In the genomic region with DNA sequence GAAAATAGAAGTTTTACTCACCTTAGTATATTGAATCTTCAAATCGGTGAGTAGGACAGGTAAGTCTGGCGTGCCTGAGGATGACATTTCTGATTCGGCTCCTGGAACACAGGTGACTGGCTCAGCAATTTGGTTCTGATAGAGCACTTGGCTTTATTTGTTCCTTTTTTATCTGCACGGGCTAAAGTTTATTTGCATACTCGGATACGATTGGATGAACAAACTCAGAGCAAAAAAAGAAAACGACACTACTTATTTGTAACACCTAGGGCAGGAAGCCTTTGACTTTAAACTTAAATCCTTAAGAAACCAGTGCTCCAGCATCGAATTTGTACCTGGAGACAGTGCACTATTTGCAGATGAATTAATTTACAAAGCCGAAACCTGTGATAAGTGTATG, we compare ENCODE assay signal across 9 cellular contexts. TPM values are rescaled to one million over a fixed set of nuclear protein-coding genes. Genes with fewer than 3 reads are reported as not detected.
A peak's percentile ranks its signal among the peaks of the same experiment; 100 is the strongest.
DNase-seq lines count a peak whose midpoint lies in the region; ATAC-seq and TF ChIP-seq lines count a peak whose summit lies in the region.
"Had no signal": no experiment of that assay in that cellular context is flagged by ENCODE, and none has a peak within 500 bp of the region (broad histone marks: within the 10 kb centered on the region; RNA-seq: fewer than 3 reads in every experiment).

Gene ALDH1A1 (minus strand): TSS at position 140 of the 400 bp plus-strand sequence. CDS start 53 bp downstream, at position 87.

- peaks cover 3% of the 10 kb centered on the region for H3K9me3 Mint-ChIP-seq in endodermal cell

- H3K36me3 ChIP-seq in A673 (ENCODE audit: insufficient read depth, low read length, poor library complexity, severe bottlenecking): no peaks in the 10 kb centered on the region
- H3K36me3 ChIP-seq in endodermal cell (ENCODE audit: control insufficient read depth, insufficient read depth, low read length): no peaks in the 10 kb centered on the region
- H3K36me3 ChIP-seq in muscle layer of colon (ENCODE audit: insufficient read depth, low read length): no peaks in the 10 kb centered on the region

- H3K9me3 ChIP-seq in A673 (ENCODE audit: low read depth, low read length, poor library complexity, severe bottlenecking) (no peaks in the 10 kb centered on the region), endodermal cell (ENCODE audit: control insufficient read depth, low read length) (peaks cover 1% of the 10 kb centered on the region), muscle layer of colon (ENCODE audit: low read length) (no peaks in the 10 kb centered on the region)

- intact Hi-C loops in A673 (cut with micrococcal nuclease; ENCODE audit: unreplicated experiment): no loop called here

- DNase-seq in A673 (ENCODE audit: low spot score) (peak; percentile 22), NCI-H1417 (lab: John Stamatoyannopoulos, UW) (peak; percentile 22 to 73 (median 45)), endodermal cell (no peak), NCI-H82 treated with DMSO at 0.1 percent for 48 hours (lab: John Stamatoyannopoulos, UW; ENCODE audit: unreplicated experiment) (no peak), C1 segment of cervical spinal cord (lab: John Stamatoyannopoulos, UW) (no peak), GM20000 (ENCODE audit: low spot score) (no peak)
- DNase-seq: CD4-positive, CD25-positive, alpha-beta regulatory T cell had no signal

- no peaks in the 10 kb centered on the region for H3K27me3 ChIP-seq in A673 (replicated peaks; ENCODE audit: insufficient read depth, low read depth, low read length, poor library complexity)
- H3K27me3 ChIP-seq in endodermal cell (ENCODE audit: control insufficient read depth, insufficient read depth, low read length, poor library complexity, severe bottlenecking): peaks cover 16% of the 10 kb centered on the region
- no peaks in the 10 kb centered on the region for H3K27me3 ChIP-seq in muscle layer of colon (ENCODE audit: control insufficient read depth in 1 of 2, insufficient read depth in 2 of 2, low read length in 2 of 2)

- no peak for TF ChIP-seq CTCF in A673 (conservative IDR thresholded peaks at IDR 0.05; ENCODE audit: low read depth, low read length)
- TF ChIP-seq CTCF in endodermal cell (conservative IDR thresholded peaks at IDR 0.05): no peak
- TF ChIP-seq CTCF in GM20000 (IDR thresholded peaks at IDR 0.05; ENCODE audit: extremely low read depth, missing control alignments): no peak

- H3K9ac ChIP-seq in endodermal cell (ENCODE audit: extremely low read depth, low read length, poor library complexity, severe bottlenecking) (no peak within 1 kb of the TSS), muscle layer of colon (ENCODE audit: low read length) (peak within 1 kb of the TSS; percentile 72)

- CTCF ChIA-PET in A673 (lab: Charles Lee): no interaction called here

- peak within 1 kb of the TSS; percentile 25 for H3K27ac ChIP-seq in A673 (ENCODE audit: low read depth, low read length, poor library complexity, severe bottlenecking)
- no peak within 1 kb of the TSS for H3K27ac ChIP-seq in endodermal cell (ENCODE audit: low read depth, low read length)
- H3K27ac ChIP-seq in muscle layer of colon (ENCODE audit: low read depth, low read length): peak within 1 kb of the TSS; percentile 86

- peaks cover 36% of the 10 kb centered on the region for H3K4me1 Mint-ChIP-seq in endodermal cell
- H3K4me1 Mint-ChIP-seq: CD4-positive, CD25-positive, alpha-beta regulatory T cell had no signal

- H3K4me3 ChIP-seq in A673 (ENCODE audit: low read depth, low read length, poor library complexity, severe bottlenecking) (peak within 1 kb of the TSS; percentile 8), endodermal cell (ENCODE audit: low read length) (no peak within 1 kb of the TSS), muscle layer of colon (ENCODE audit: low read depth in 1 of 2, low read length in 2 of 2) (peak within 1 kb of the TSS; percentile 44 to 70)

- BruUV-seq in A673 (replicated peaks; lab: Mats Ljungman, UMichigan): no TSS peak

- H3K4me3 Mint-ChIP-seq in endodermal cell: no peak within 1 kb of the TSS

- H3K27ac Mint-ChIP-seq in endodermal cell: peak within 1 kb of the TSS; percentile 75
- H3K27ac Mint-ChIP-seq: CD4-positive, CD25-positive, alpha-beta regulatory T cell had no signal

- H3K4me1 ChIP-seq in A673 (ENCODE audit: insufficient read depth, low read length, poor library complexity, severe bottlenecking) (peaks cover 15% of the 10 kb centered on the region), endodermal cell (ENCODE audit: control insufficient read depth, insufficient read depth, low read length) (peaks cover 11% of the 10 kb centered on the region), muscle layer of colon (ENCODE audit: insufficient read depth, low read length) (peaks cover 18% of the 10 kb centered on the region)

- no peak for ATAC-seq in HG03196 (IDR thresholded peaks at IDR 0.05; ENCODE audit: unreplicated experiment)

- 65 to 73% methylated on average over 9 of the region's 9 CpGs for WGBS in endodermal cell (ENCODE audit: insufficient coverage in 1 of 2, insufficient read length in 1 of 2), 2 experiments

- H3K27me3 Mint-ChIP-seq in endodermal cell (ENCODE audit: insufficient read depth): peaks cover 5% of the 10 kb centered on the region

- POLR2A ChIA-PET in A673 (lab: Charles Lee; ENCODE audit: low non-redundant PET): no interaction called here

- H3K36me3 Mint-ChIP-seq in endodermal cell (ENCODE audit: low read depth): no peaks in the 10 kb centered on the region
- H3K36me3 Mint-ChIP-seq: CD4-positive, CD25-positive, alpha-beta regulatory T cell had no signal

RNA-seq across cellular contexts. Expression of gene ALDH1A1, which starts in this region (rescaled TPM):
- total RNA-seq in A673 (2021) (8.7 and 8.8 TPM in 2 replicates), endodermal cell (1 to 10 TPM; 3.5 to 4.6 TPM)
- 1.8 TPM for polyA plus RNA-seq in endodermal cell (2013, experiment 1 of 2)
- polyA plus RNA-seq in endodermal cell (2013, experiment 2 of 2): 1.2 TPM

Comparison
In these comparisons a context has a peak if more than half of its experiments do, and no peak if none do; other contexts are left out.
1. DNase-seq: peak in A673 (single experiment) and NCI-H1417 (3 of 3); none in endodermal cell (single experiment), NCI-H82 treated with DMSO at 0.1 percent for 48 hours (single experiment), C1 segment of cervical spinal cord (0 of 14) and GM20000 (single experiment).